In the genomic region with DNA sequence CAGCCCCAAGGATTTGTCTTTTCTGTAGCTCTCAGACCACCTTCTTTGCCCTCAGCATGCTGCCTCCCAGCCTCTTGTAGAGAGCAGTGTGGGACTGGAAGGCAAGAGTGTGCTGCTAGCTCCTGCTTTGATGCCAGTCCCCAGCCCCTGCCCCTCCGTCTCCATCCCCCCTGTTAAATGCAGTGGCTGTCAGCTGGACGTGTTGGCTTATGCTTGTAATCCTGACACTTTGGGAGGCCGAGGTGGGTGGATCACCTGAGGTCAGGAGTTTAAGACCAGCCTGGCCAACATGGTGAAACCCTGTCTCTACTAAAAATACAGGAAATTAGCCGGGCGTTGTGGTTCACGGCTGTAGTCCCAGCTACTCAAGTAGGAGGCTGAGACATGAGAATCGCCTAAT, we compare ENCODE assay signal across 32 cellular contexts.
"Had no signal": no experiment of that assay in that cellular context is flagged by ENCODE, and none has a peak within 500 bp of the region (broad histone marks: within the 10 kb centered on the region; RNA-seq: fewer than 3 reads in every experiment).

No MANE protein-coding gene starts in this region.

- H3K9me3 ChIP-seq: Peyer's patch had no signal

- H3K27me3 ChIP-seq: Peyer's patch had no signal

- H3K27me3 Mint-ChIP-seq: activated CD4-positive, alpha-beta T cell treated with anti-CD3 and anti-CD28 coated beads, Interleukin-2, amount 10 ng/mL, durations not matched to agents 24 days and 14 days; activated naive CD4-positive, alpha-beta T cell treated with anti-CD3 and anti-CD28 coated beads, Interleukin-2, amount 10 ng/mL, durations not matched to agents 7 days and 5 days; activated naive CD8-positive, alpha-beta T cell; activated naive CD8-positive, alpha-beta T cell treated with anti-CD3 and anti-CD28 coated beads, Interleukin-2, amount 50 U/mL, for 24 hours; brain; T-cell; T-helper 17 cell had no signal

- ATAC-seq: activated CD8-positive, alpha-beta T cell treated with anti-CD3 and anti-CD28 coated beads, Interleukin-2, amount 10 ng/mL, durations not matched to agents 7 days and 5 days; activated naive CD8-positive, alpha-beta T cell treated with anti-CD3 and anti-CD28 coated beads, Interleukin-2, amount 50 U/mL, for 24 hours; PC-3; Right ventricle myocardium inferior; SK-N-SH treated with all-trans-retinoic acid at 6 μM for 48 hours; T-cell; T-helper 17 cell had no signal

- H3K4me3 Mint-ChIP-seq: activated CD4-positive, alpha-beta T cell treated with anti-CD3 and anti-CD28 coated beads, Interleukin-2, amount 10 ng/mL, durations not matched to agents 24 days and 14 days; activated CD8-positive, alpha-beta T cell treated with anti-CD3 and anti-CD28 coated beads, Interleukin-2, amount 10 ng/mL, durations not matched to agents 7 days and 5 days; activated naive CD4-positive, alpha-beta T cell treated with anti-CD3 and anti-CD28 coated beads, Interleukin-2, amount 10 ng/mL, durations not matched to agents 7 days and 5 days; activated naive CD8-positive, alpha-beta T cell; activated naive CD8-positive, alpha-beta T cell treated with anti-CD3 and anti-CD28 coated beads, Interleukin-2, amount 50 U/mL, for 24 hours; brain; T-cell; T-helper 17 cell had no signal

- H3K9me3 Mint-ChIP-seq: activated CD4-positive, alpha-beta T cell treated with anti-CD3 and anti-CD28 coated beads, Interleukin-2, amount 10 ng/mL, durations not matched to agents 24 days and 14 days; activated naive CD4-positive, alpha-beta T cell treated with anti-CD3 and anti-CD28 coated beads, Interleukin-2, amount 10 ng/mL, durations not matched to agents 7 days and 5 days; activated naive CD8-positive, alpha-beta T cell treated with anti-CD3 and anti-CD28 coated beads, Interleukin-2, amount 50 U/mL, for 24 hours; brain; T-cell had no signal

- DNase-seq: activated CD4-positive, alpha-beta T cell treated with anti-CD3 and anti-CD28 coated beads for 1 hour; activated CD4-positive, alpha-beta T cell treated with anti-CD3 and anti-CD28 coated beads, Interleukin-2, amount 10 ng/mL, durations not matched to agents 24 days and 14 days; activated CD4-positive, alpha-beta T cell treated with anti-CD3 and anti-CD28 coated beads, Interleukin-2, amount 50 U/mL, for 48 hours; activated CD4-positive, CD25-positive, alpha-beta regulatory T cell; activated CD8-positive, alpha-beta memory T cell treated with anti-CD3 and anti-CD28 coated beads, Interleukin-2, amount 50 U/mL, for 4 hours; activated CD8-positive, alpha-beta T cell treated with anti-CD3 and anti-CD28 coated beads, Interleukin-2, amount 10 ng/mL, durations not matched to agents 7 days and 5 days; activated effector memory CD4-positive, alpha-beta T cell treated with Interleukin-2 at 50 U/mL for 16 hours; activated naive CD4-positive, alpha-beta T cell treated with anti-CD3 and anti-CD28 coated beads, Interleukin-2, amount 10 ng/mL, durations not matched to agents 7 days and 5 days; activated naive CD8-positive, alpha-beta T cell treated with anti-CD3 and anti-CD28 coated beads, Interleukin-2, amount 50 U/mL, for 24 hours; activated T-cell treated with anti-CD3 and anti-CD28 coated beads, Interleukin-2, amount 50 U/mL, for 48 hours; anterior cingulate cortex; MM.1S; MV-4-11; NCI-H1092; NCI-H1436 treated with DMSO at 0.1 percent for 48 hours; NCI-H1694 treated with DMSO at 0.1 percent for 48 hours; NCI-H2029; NCI-H345; NCI-H524 treated with DMSO at 0.1 percent for 48 hours; PC-3; Peyer's patch; SIG-M5; T-cell; T-helper 17 cell; T-helper 9 cell had no signal

- H3K27ac ChIP-seq: KMS-11, Peyer's patch, RWPE1, VCaP had no signal

- H3K4me1 Mint-ChIP-seq: activated naive CD4-positive, alpha-beta T cell treated with anti-CD3 and anti-CD28 coated beads, Interleukin-2, amount 10 ng/mL, durations not matched to agents 7 days and 5 days; activated naive CD8-positive, alpha-beta T cell treated with anti-CD3 and anti-CD28 coated beads, Interleukin-2, amount 50 U/mL, for 24 hours had no signal

- H3K4me3 ChIP-seq: Peyer's patch had no signal

- H3K27ac Mint-ChIP-seq: activated CD8-positive, alpha-beta T cell treated with anti-CD3 and anti-CD28 coated beads, Interleukin-2, amount 10 ng/mL, durations not matched to agents 7 days and 5 days; activated naive CD4-positive, alpha-beta T cell treated with anti-CD3 and anti-CD28 coated beads, Interleukin-2, amount 10 ng/mL, durations not matched to agents 7 days and 5 days; activated naive CD8-positive, alpha-beta T cell; activated naive CD8-positive, alpha-beta T cell treated with anti-CD3 and anti-CD28 coated beads, Interleukin-2, amount 50 U/mL, for 24 hours; brain; T-cell; T-helper 17 cell had no signal
